Comparison of ENCODE assay signal across 8 cellular contexts in genomic region chr7:139118234-139118802, GRCh38. TPM values are rescaled to one million over a fixed set of nuclear protein-coding genes. Genes with fewer than 3 reads are reported as not detected.
DNase-seq lines count a peak whose midpoint lies in the region; ATAC-seq lines count a peak whose summit lies in the region.

No MANE protein-coding gene starts in this region.

- peak overlapping the region in 6 of 7 donors; percentile 3 to 83 (median 54) for H3K4me3 Mint-ChIP-seq in CD8-positive, alpha-beta memory T cell
- peak overlapping the region; percentile 54 for H3K4me3 Mint-ChIP-seq in T-helper 1 cell treated with Interleukin-12 subunit alpha and Interleukin-12 subunit beta and Interleukin-4 antibody, amounts not matched to agents 30 μg/mL and 1 μg/mL, for 36 hours

- CTCF ChIA-PET in CD8-positive, alpha-beta memory T cell (lab: Charles Lee): interaction anchor here (0.6 to 2.0 kb wide), 3 partner anchors 10 to 152 kb away, joined by 3 to 8 read pairs (median 4); no protein-coding TSS in a partner anchor

- peak overlapping the region in 7 of 8 donors; percentile 14 to 91 (median 87) for H3K27ac Mint-ChIP-seq in CD8-positive, alpha-beta memory T cell
- peak overlapping the region; percentile 28 for H3K27ac Mint-ChIP-seq in T-helper 1 cell treated with Interleukin-12 subunit alpha and Interleukin-12 subunit beta and Interleukin-4 antibody, amounts not matched to agents 30 μg/mL and 1 μg/mL, for 36 hours

- H3K4me3 ChIP-seq in CD8-positive, alpha-beta memory T cell (ENCODE audit: low read length): peak overlapping the region; percentile 13
- no peak overlapping the region for H3K4me3 ChIP-seq in HAP-1

- peak; percentile 30 for ATAC-seq in GM19324 (IDR thresholded peaks at IDR 0.05; ENCODE audit: low FRiP score, unreplicated experiment)
- peak; percentile 51 for ATAC-seq in HG03103 (IDR thresholded peaks at IDR 0.05; ENCODE audit: low read depth, unreplicated experiment)

- no peaks in the 10 kb centered on the region for H3K9me3 ChIP-seq in CD8-positive, alpha-beta memory T cell (ENCODE audit: low read length)
- H3K9me3 ChIP-seq in HAP-1: no peaks in the 10 kb centered on the region

- H3K4me1 ChIP-seq in CD8-positive, alpha-beta memory T cell (ENCODE audit: insufficient read depth, low read length): peaks cover 24% of the 10 kb centered on the region
- peaks cover 6% of the 10 kb centered on the region; the same call in 1 of the 2 replicates for H3K4me1 ChIP-seq in HAP-1

- H3K27ac ChIP-seq in CD8-positive, alpha-beta memory T cell (ENCODE audit: low read depth, low read length): peak overlapping the region; percentile 66

- POLR2A ChIA-PET in CD8-positive, alpha-beta memory T cell (lab: Charles Lee): interaction anchor here (0.8 to 2.4 kb wide), 3 partner anchors 13 to 24 kb away, joined by 3 to 8 read pairs (median 3); no protein-coding TSS in a partner anchor

- no peaks in the 10 kb centered on the region for H3K36me3 ChIP-seq in CD8-positive, alpha-beta memory T cell (ENCODE audit: insufficient read depth, low read length)
- H3K36me3 ChIP-seq in HAP-1 (replicated peaks): no peaks in the 10 kb centered on the region

- no peaks in the 10 kb centered on the region for H3K9me3 Mint-ChIP-seq in CD8-positive, alpha-beta memory T cell
- no peaks in the 10 kb centered on the region for H3K9me3 Mint-ChIP-seq in T-helper 1 cell treated with Interleukin-12 subunit alpha and Interleukin-12 subunit beta and Interleukin-4 antibody, amounts not matched to agents 30 μg/mL and 1 μg/mL, for 36 hours

- peaks cover 2 to 4% of the 10 kb centered on the region in 2 donors for H3K27me3 Mint-ChIP-seq in CD8-positive, alpha-beta memory T cell
- H3K27me3 Mint-ChIP-seq in T-helper 1 cell treated with Interleukin-12 subunit alpha and Interleukin-12 subunit beta and Interleukin-4 antibody, amounts not matched to agents 30 μg/mL and 1 μg/mL, for 36 hours (ENCODE audit: low read depth): no peaks in the 10 kb centered on the region

- no peak for DNase-seq in CD8-positive, alpha-beta memory T cell
- DNase-seq in hepatic stellate cell (ENCODE audit: low spot score) (peak; percentile 42), dedifferentiated amniotic fluid mesenchymal stem cell (ENCODE audit: extremely low spot score) (no peak), NCI-H1436 (lab: John Stamatoyannopoulos, UW) (no peak), HAP-1 (ENCODE audit: low spot score in 2 of 2) (no peak)

- H3K36me3 Mint-ChIP-seq in CD8-positive, alpha-beta memory T cell: peaks cover 0 to 3% (median 0%) of the 10 kb centered on the region in 3 donors
- no peaks in the 10 kb centered on the region for H3K36me3 Mint-ChIP-seq in T-helper 1 cell treated with Interleukin-12 subunit alpha and Interleukin-12 subunit beta and Interleukin-4 antibody, amounts not matched to agents 30 μg/mL and 1 μg/mL, for 36 hours (ENCODE audit: low read depth)

- peaks cover 16 to 36% (median 24%) of the 10 kb centered on the region in 3 donors for H3K4me1 Mint-ChIP-seq in CD8-positive, alpha-beta memory T cell
- peaks cover 26% of the 10 kb centered on the region for H3K4me1 Mint-ChIP-seq in T-helper 1 cell treated with Interleukin-12 subunit alpha and Interleukin-12 subunit beta and Interleukin-4 antibody, amounts not matched to agents 30 μg/mL and 1 μg/mL, for 36 hours (ENCODE audit: low read depth)

- H3K27me3 ChIP-seq in CD8-positive, alpha-beta memory T cell (ENCODE audit: insufficient read depth, low read length, poor library complexity, severe bottlenecking): no peaks in the 10 kb centered on the region
- H3K27me3 ChIP-seq in HAP-1 (ENCODE audit: low read depth): no peaks in the 10 kb centered on the region

- in situ Hi-C loops in HAP-1 (cut with MboI; ENCODE audit: low sequenced_read_pairs): no loop called here

RNA-seq across cellular contexts. Expression of gene ZC3HAV1, which starts 8.8 kb away (rescaled TPM):
- 10 to 100 TPM; 89.9 to 92.8 TPM for total RNA-seq in CD8-positive, alpha-beta memory T cell
- polyA plus RNA-seq in CD8-positive, alpha-beta memory T cell: 153 TPM
